In genomic region chr1:51518033-51518729, GRCh38 we compare ENCODE assay signal across 8 cellular contexts.
DNase-seq lines count a peak whose midpoint lies in the region; ATAC-seq lines count a peak whose summit lies in the region.

No MANE protein-coding gene starts in this region.

- peaks cover 52 to 59% of the 10 kb centered on the region in 2 donors for H3K4me1 Mint-ChIP-seq in effector memory CD8-positive, alpha-beta T cell (ENCODE audit: low read depth in 2 of 2)
- H3K4me1 Mint-ChIP-seq in stimulated activated naive CD8-positive, alpha-beta T cell treated with anti-CD3 and anti-CD28 coated beads, Interleukin-15, amount 100 ng/mL, for 72 hours = peaks cover 57% of the 10 kb centered on the region

- no peaks in the 10 kb centered on the region; the same call in 1 of the 2 replicates for H3K36me3 ChIP-seq in HAP-1 (replicated peaks)

- peaks cover 29% of the 10 kb centered on the region for H3K36me3 Mint-ChIP-seq in effector memory CD8-positive, alpha-beta T cell (ENCODE audit: insufficient read depth)

- peak; percentile 47 for ATAC-seq in effector memory CD8-positive, alpha-beta T cell (replicated peaks)
- peak; percentile 60 for ATAC-seq in stimulated activated naive CD8-positive, alpha-beta T cell treated with anti-CD3 and anti-CD28 coated beads, Interleukin-15, amount 100 ng/mL, for 72 hours
- no peak for ATAC-seq in GM19351 (IDR thresholded peaks at IDR 0.05; ENCODE audit: unreplicated experiment)

- H3K4me3 ChIP-seq in HAP-1 = peak overlapping the region; percentile 62

- peak overlapping the region; percentile 97 to 98 for H3K27ac Mint-ChIP-seq in effector memory CD8-positive, alpha-beta T cell
- H3K27ac Mint-ChIP-seq in stimulated activated naive CD8-positive, alpha-beta T cell treated with anti-CD3 and anti-CD28 coated beads, Interleukin-15, amount 100 ng/mL, for 72 hours = peak overlapping the region; percentile 95 to 97

- H3K27me3 Mint-ChIP-seq in effector memory CD8-positive, alpha-beta T cell = no peaks in the 10 kb centered on the region
- no peaks in the 10 kb centered on the region for H3K27me3 Mint-ChIP-seq in stimulated activated naive CD8-positive, alpha-beta T cell treated with anti-CD3 and anti-CD28 coated beads, Interleukin-15, amount 100 ng/mL, for 72 hours

- H3K27me3 ChIP-seq in HAP-1 (ENCODE audit: low read depth) = no peaks in the 10 kb centered on the region

- in situ Hi-C loops in HAP-1 (cut with MboI; ENCODE audit: low sequenced_read_pairs) = no loop called here

- DNase-seq in GM03348 (ENCODE audit: low spot score) (peak; percentile 31), HAP-1 (ENCODE audit: low spot score in 2 of 2) (peak; percentile 61 to 64), NCI-H2081 (lab: John Stamatoyannopoulos, UW) (peak; percentile 42 to 86), medulla oblongata (ENCODE audit: extremely low spot score) (peak; percentile 70)
- peak; percentile 35 for DNase-seq in activated CD4-positive, alpha-beta T cell treated with anti-CD3 and anti-CD28 coated beads for 48 hours
- peak; percentile 46 to 56 (median 46) for DNase-seq in effector memory CD8-positive, alpha-beta T cell
- peak; percentile 25 to 34 for DNase-seq in stimulated activated naive CD8-positive, alpha-beta T cell treated with anti-CD3 and anti-CD28 coated beads, Interleukin-15, amount 100 ng/mL, for 72 hours

- H3K4me1 ChIP-seq in HAP-1 = peaks cover 42% of the 10 kb centered on the region

- H3K9me3 Mint-ChIP-seq in effector memory CD8-positive, alpha-beta T cell = peaks cover 0 to 8% of the 10 kb centered on the region in 2 donors
- no peaks in the 10 kb centered on the region for H3K9me3 Mint-ChIP-seq in stimulated activated naive CD8-positive, alpha-beta T cell treated with anti-CD3 and anti-CD28 coated beads, Interleukin-15, amount 100 ng/mL, for 72 hours

- no peaks in the 10 kb centered on the region for H3K9me3 ChIP-seq in HAP-1

- peak overlapping the region; percentile 96 to 100 for H3K4me3 Mint-ChIP-seq in effector memory CD8-positive, alpha-beta T cell
- H3K4me3 Mint-ChIP-seq in stimulated activated naive CD8-positive, alpha-beta T cell treated with anti-CD3 and anti-CD28 coated beads, Interleukin-15, amount 100 ng/mL, for 72 hours = peak overlapping the region; percentile 95 to 96
